9 cellular contexts compared by ENCODE assay signal in genomic region chr6:3230275-3231212, GRCh38. TPM values are rescaled to one million over a fixed set of nuclear protein-coding genes. Genes with fewer than 3 reads are reported as not detected.
A peak's percentile ranks its signal among the peaks of the same experiment; 100 is the strongest.
DNase-seq lines count a peak whose midpoint lies in the region; ATAC-seq, FAIRE-seq and TF ChIP-seq lines count a peak whose summit lies in the region.
"Had no signal": no experiment of that assay in that cellular context is flagged by ENCODE, and none has a peak within 500 bp of the region (broad histone marks: within the 10 kb centered on the region; RNA-seq: fewer than 3 reads in every experiment).

No MANE protein-coding gene starts in this region.

- CTCF ChIA-PET in CD8-positive, alpha-beta T cell (lab: Charles Lee), result interaction anchor here (0.8 to 1.1 kb wide), 3 partner anchors 13 to 22 kb away, joined by 3 to 4 read pairs (median 4); no protein-coding TSS in a partner anchor

- peaks cover 67% of the 10 kb centered on the region for H3K27me3 ChIP-seq in CD8-positive, alpha-beta T cell (ENCODE audit: insufficient read depth, low read length)
- H3K27me3 ChIP-seq in ascending aorta (peaks cover 20% of the 10 kb centered on the region), keratinocyte (ENCODE audit: control insufficient read depth, extremely low read depth, insufficient read depth, low read length) (peaks cover 82% of the 10 kb centered on the region)

- no peak overlapping the region for H3K4me2 ChIP-seq in keratinocyte (ENCODE audit: control insufficient read depth, extremely low read depth, insufficient read depth, low read depth, low read length)

- POLR2A ChIA-PET in CD8-positive, alpha-beta T cell (lab: Charles Lee), result interaction anchor here (1.0 kb wide), 2 partner anchors 13 to 73 kb away, joined by 3 to 4 read pairs; partner anchors contain the start of gene TUBB2A

- ATAC-seq in CD8-positive, alpha-beta T cell, result no peak
- no peak for ATAC-seq in stimulated activated naive B cell treated with anti-CD40 and anti-IgM and Interleukin-4, amounts not matched to agents 10 μg/mL and 1 μg/mL and 100 μg/mL, for 72 hours (replicated peaks)
- ATAC-seq in HG02571 (IDR thresholded peaks at IDR 0.05; ENCODE audit: unreplicated experiment) (no peak), GM18867 (IDR thresholded peaks at IDR 0.05; ENCODE audit: unreplicated experiment) (no peak)
- ATAC-seq: HCT116 had no signal

- no peak for FAIRE-seq in keratinocyte (lab: Jason Lieb, UNC)

- dilution Hi-C loops in keratinocyte (cut with MboI; ENCODE audit: extremely low pct_ligation_motif_present, low sequenced_read_pairs), result no loop called here

- TF ChIP-seq CTCF in CD8-positive, alpha-beta T cell (IDR thresholded peaks at IDR 0.05), result no peak
- no peak for TF ChIP-seq CTCF in ascending aorta (IDR thresholded peaks at IDR 0.05)
- TF ChIP-seq CTCF in keratinocyte (optimal IDR thresholded peaks at IDR 0.05 in 1 of 3, IDR thresholded peaks at IDR 0.05 in 1 of 3, conservative IDR thresholded peaks at IDR 0.05 in 1 of 3; ENCODE audit: extremely low read depth in 1 of 3, insufficient read depth in 2 of 3, low read length in 3 of 3), result no peak

- no peak for DNase-seq in CD8-positive, alpha-beta T cell
- DNase-seq in NCI-H187 (lab: John Stamatoyannopoulos, UW), result peak; percentile 69 to 72
- DNase-seq in ascending aorta (ENCODE audit: low spot score in 2 of 2), result no peak
- DNase-seq in keratinocyte (ENCODE audit: low read depth, low spot score), result no peak
- no peak for DNase-seq in stimulated activated naive B cell treated with anti-CD40 and anti-IgM and Interleukin-4, amounts not matched to agents 10 μg/mL and 1 μg/mL and 100 μg/mL, for 72 hours
- no peak for DNase-seq in DMS114 treated with DMSO at 0.1 percent for 48 hours (lab: John Stamatoyannopoulos, UW; ENCODE audit: unreplicated experiment)

- H3K27me3 Mint-ChIP-seq in CD8-positive, alpha-beta T cell (ENCODE audit: low read depth), result peaks cover 73% of the 10 kb centered on the region
- H3K27me3 Mint-ChIP-seq in stimulated activated naive B cell treated with anti-CD40 and anti-IgM and Interleukin-4, amounts not matched to agents 10 μg/mL and 1 μg/mL and 100 μg/mL, for 72 hours, result peaks cover 74 to 96% of the 10 kb centered on the region in 2 donors

- intact Hi-C loops in CD8-positive, alpha-beta T cell (cut with DNase I, micrococcal nuclease), result no loop called here
- intact Hi-C loops in ascending aorta (cut with DNase I), result no loop called here

- peaks cover 48% of the 10 kb centered on the region for H3K4me1 Mint-ChIP-seq in CD8-positive, alpha-beta T cell (ENCODE audit: low read depth)
- peaks cover 31 to 61% of the 10 kb centered on the region in 2 donors for H3K4me1 Mint-ChIP-seq in stimulated activated naive B cell treated with anti-CD40 and anti-IgM and Interleukin-4, amounts not matched to agents 10 μg/mL and 1 μg/mL and 100 μg/mL, for 72 hours

- peaks cover 57% of the 10 kb centered on the region for H3K4me1 ChIP-seq in CD8-positive, alpha-beta T cell (ENCODE audit: insufficient read depth, low read length)
- H3K4me1 ChIP-seq in ascending aorta, result peaks cover 13 to 46% of the 10 kb centered on the region in 2 donors
- peaks cover 18% of the 10 kb centered on the region for H3K4me1 ChIP-seq in keratinocyte (ENCODE audit: control insufficient read depth, extremely low read depth, insufficient read depth, low read length)

- H3K4me3 ChIP-seq in CD8-positive, alpha-beta T cell (ENCODE audit: low read depth, low read length), result no peak overlapping the region
- H3K4me3 ChIP-seq in ascending aorta (peak overlapping the region; percentile 58 to 70), keratinocyte (ENCODE audit: control insufficient read depth in 2 of 3, extremely low read depth in 1 of 3, insufficient read depth in 2 of 3, low read depth in 1 of 3, low read length in 3 of 3) (peak overlapping the region in 2 of 3 experiments; percentile 36 to 73)

- no peak overlapping the region for H2AFZ ChIP-seq in keratinocyte (ENCODE audit: control insufficient read depth, low read length)

- H3K9me1 ChIP-seq in keratinocyte (ENCODE audit: control insufficient read depth, extremely low read depth, insufficient read depth, low read length), result no peaks in the 10 kb centered on the region

- H4K20me1 ChIP-seq in keratinocyte (ENCODE audit: control insufficient read depth, extremely low read depth, insufficient read depth, low read length), result no peaks in the 10 kb centered on the region

- no peak overlapping the region for H3K9ac ChIP-seq in keratinocyte (ENCODE audit: control insufficient read depth, extremely low read depth, insufficient read depth, low read length)

- H3K79me2 ChIP-seq in keratinocyte (ENCODE audit: control insufficient read depth, insufficient read depth, low read length), result no peaks in the 10 kb centered on the region

- peak overlapping the region; percentile 86 for H3K4me3 Mint-ChIP-seq in CD8-positive, alpha-beta T cell
- peak overlapping the region; percentile 70 to 80 for H3K4me3 Mint-ChIP-seq in stimulated activated naive B cell treated with anti-CD40 and anti-IgM and Interleukin-4, amounts not matched to agents 10 μg/mL and 1 μg/mL and 100 μg/mL, for 72 hours

- H3K9me3 ChIP-seq in CD8-positive, alpha-beta T cell (ENCODE audit: low read length), result no peaks in the 10 kb centered on the region
- H3K9me3 ChIP-seq in ascending aorta, result no peaks in the 10 kb centered on the region
- no peaks in the 10 kb centered on the region for H3K9me3 ChIP-seq in keratinocyte (ENCODE audit: control insufficient read depth, low read depth, low read length)

- H3K27ac Mint-ChIP-seq in CD8-positive, alpha-beta T cell, result no peak overlapping the region
- H3K27ac Mint-ChIP-seq in stimulated activated naive B cell treated with anti-CD40 and anti-IgM and Interleukin-4, amounts not matched to agents 10 μg/mL and 1 μg/mL and 100 μg/mL, for 72 hours, result no peak overlapping the region

- H3K27ac ChIP-seq in CD8-positive, alpha-beta T cell (ENCODE audit: low read depth, low read length), result no peak overlapping the region
- H3K27ac ChIP-seq in ascending aorta, result no peak overlapping the region
- H3K27ac ChIP-seq in keratinocyte (ENCODE audit: control insufficient read depth, insufficient read depth, low read length), result no peak overlapping the region

- H3K9me3 Mint-ChIP-seq in CD8-positive, alpha-beta T cell, result no peaks in the 10 kb centered on the region
- H3K9me3 Mint-ChIP-seq in stimulated activated naive B cell treated with anti-CD40 and anti-IgM and Interleukin-4, amounts not matched to agents 10 μg/mL and 1 μg/mL and 100 μg/mL, for 72 hours, result no peaks in the 10 kb centered on the region

- no peaks in the 10 kb centered on the region for H3K36me3 ChIP-seq in CD8-positive, alpha-beta T cell (ENCODE audit: insufficient read depth, low read length)
- H3K36me3 ChIP-seq in ascending aorta, result no peaks in the 10 kb centered on the region
- H3K36me3 ChIP-seq in keratinocyte (ENCODE audit: control insufficient read depth in 2 of 2, extremely low read depth in 1 of 2, insufficient read depth in 2 of 2, low read length in 2 of 2), result no peaks in the 10 kb centered on the region

- no peaks in the 10 kb centered on the region for H3K36me3 Mint-ChIP-seq in CD8-positive, alpha-beta T cell
- no peaks in the 10 kb centered on the region for H3K36me3 Mint-ChIP-seq in stimulated activated naive B cell treated with anti-CD40 and anti-IgM and Interleukin-4, amounts not matched to agents 10 μg/mL and 1 μg/mL and 100 μg/mL, for 72 hours

RNA-seq across cellular contexts. Expression of gene TUBB2B, which starts 3.1 kb away (rescaled TPM):
- 1 to 10 TPM in 1 of 2 experiments, under 1 TPM in 1; 0.78 to 1.7 TPM for total RNA-seq in CD8-positive, alpha-beta T cell
- not detected for total RNA-seq in ascending aorta
- polyA plus RNA-seq in keratinocyte, result 0.04 TPM in 1 of 3 replicates, not detected in the others
- polyA plus RNA-seq in keratinocyte (2011; ENCODE audit: low read depth), result 1.0 TPM
- 0.04 and 0.09 TPM in 2 replicates for polyA plus RNA-seq in keratinocyte (2011; cell fraction: cytosol; rRNA removed)
- not detected in 2 replicates for polyA plus RNA-seq in keratinocyte (2011; cell fraction: nucleus; rRNA removed)
- 2.1 TPM in 1 of 2 replicates, not detected in the other for polyA plus RNA-seq in keratinocyte (2012; ENCODE audit: low replicate concordance)
- 0.13 to 0.51 TPM in 2 of 3 replicates, not detected in the other for polyA minus RNA-seq in keratinocyte
- not detected for polyA minus RNA-seq in keratinocyte (2011; cell fraction: cytosol; rRNA and poly(A)+ RNA removed)
- polyA minus RNA-seq in keratinocyte (2011; cell fraction: nucleus; rRNA and poly(A)+ RNA removed), result not detected in 2 replicates

RNA-seq across cellular contexts. Expression of gene PSMG4, which starts 28.2 kb away (rescaled TPM):
- total RNA-seq in CD8-positive, alpha-beta T cell, result 10 to 100 TPM; 11.8 to 12.0 TPM
- 23.9 TPM for total RNA-seq in ascending aorta
- polyA plus RNA-seq in keratinocyte, result 9.9 to 19.7 TPM (median 16.3 TPM) in 3 replicates
- 5.6 TPM for polyA plus RNA-seq in keratinocyte (2011; ENCODE audit: low read depth)
- 8.8 and 12.3 TPM in 2 replicates for polyA plus RNA-seq in keratinocyte (2011; cell fraction: cytosol; rRNA removed)
- 9.2 and 9.7 TPM in 2 replicates for polyA plus RNA-seq in keratinocyte (2011; cell fraction: nucleus; rRNA removed)
- 16.0 and 17.0 TPM in 2 replicates for polyA plus RNA-seq in keratinocyte (2012; ENCODE audit: low replicate concordance)
- 5.2 to 5.4 TPM (median 5.3 TPM) in 3 replicates for polyA minus RNA-seq in keratinocyte
- polyA minus RNA-seq in keratinocyte (2011; cell fraction: cytosol; rRNA and poly(A)+ RNA removed), result 18.6 TPM
- polyA minus RNA-seq in keratinocyte (2011; cell fraction: nucleus; rRNA and poly(A)+ RNA removed), result 2.4 and 2.9 TPM in 2 replicates

Comparison
In these comparisons a context has a peak if more than half of its experiments do, and no peak if none do; other contexts are left out.
1. DNase-seq: peak in NCI-H187 (2 of 2); none in CD8-positive, alpha-beta T cell (0 of 7), ascending aorta (0 of 2), keratinocyte (single experiment), stimulated activated naive B cell treated with anti-CD40 and anti-IgM and Interleukin-4, amounts not matched to agents 10 μg/mL and 1 μg/mL and 100 μg/mL, for 72 hours (single experiment) and DMS114 treated with DMSO at 0.1 percent for 48 hours (single experiment).